In the genomic region with DNA sequence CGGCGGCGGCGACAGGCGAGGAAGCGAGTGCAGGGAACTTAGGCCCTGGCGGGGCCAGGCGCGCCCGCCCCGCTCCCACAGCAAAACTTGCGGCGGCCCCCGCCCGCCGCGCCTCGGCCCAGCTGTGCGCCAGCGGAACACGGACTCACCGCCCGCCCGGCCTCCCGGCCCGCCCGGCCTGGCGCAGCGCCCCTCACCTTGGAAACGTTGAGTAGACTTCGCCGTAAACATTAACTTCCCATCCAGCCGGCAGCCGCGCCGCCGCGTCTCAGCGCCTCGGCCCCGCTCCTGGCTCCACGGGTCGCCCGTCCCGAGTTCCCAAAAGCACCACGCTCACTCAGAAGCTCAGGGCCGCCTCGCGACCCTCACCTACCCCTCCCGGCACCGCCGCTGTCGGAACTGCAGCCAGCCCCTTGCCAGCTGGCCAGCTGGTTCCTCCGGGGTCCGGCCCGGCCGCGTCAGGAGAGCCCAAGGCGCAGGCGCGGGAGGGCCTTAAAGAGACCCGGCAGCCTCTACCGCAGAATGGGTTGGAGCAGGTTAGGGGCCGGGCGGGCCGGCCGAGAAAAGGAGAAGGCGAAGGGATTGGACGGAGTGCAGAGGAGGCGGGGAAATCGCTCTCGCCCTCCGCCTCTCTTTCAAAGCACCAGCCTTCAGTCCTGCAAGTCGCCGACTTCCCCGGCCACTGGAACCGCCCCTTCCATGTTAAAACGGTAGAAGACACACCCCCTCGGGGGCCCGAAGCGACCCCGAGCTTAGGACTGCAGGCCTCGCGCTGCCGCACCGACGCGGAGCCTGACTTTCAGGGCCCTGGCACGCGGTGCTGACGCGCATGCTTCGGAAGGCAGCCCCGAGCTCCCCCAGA, we compare ENCODE assay signal across 1 cellular context.
TF ChIP-seq lines count a peak whose summit lies in the region.

TSS of gene EVI5 (minus strand) at position 470 of the 862 bp plus-strand sequence. CDS start 48,562 bp downstream, outside the sequence.

TF ChIP-seq in GM12878, 131 proteins besides CTCF, POLR2A, EP300 and RAD21 (continued from another document and continues in another):
- TF ChIP-seq BCL3 (IDR thresholded peaks at IDR 0.05; ENCODE audit: borderline replicate concordance, insufficient read depth, low read depth, low read length, poor library complexity, severe bottlenecking) (no peak), RELA (IDR thresholded peaks at IDR 0.05; ENCODE audit: borderline replicate concordance, partially characterized antibody) (no peak), CREB1 (IDR thresholded peaks at IDR 0.05; ENCODE audit: low read depth) (peak; percentile 72), JUNB (IDR thresholded peaks at IDR 0.05) (no peak), SMAD5 (IDR thresholded peaks at IDR 0.05; ENCODE audit: low read depth) (no peak), TAF1 (IDR thresholded peaks at IDR 0.05; ENCODE audit: borderline replicate concordance, low read depth, low read length) (no peak), NFYA (IDR thresholded peaks at IDR 0.05; ENCODE audit: borderline replicate concordance, low read depth, low read length) (no peak), LARP7 (IDR thresholded peaks at IDR 0.05) (peak; percentile 82; the same call in 1 of the 2 replicates), CREM (IDR thresholded peaks at IDR 0.05; ENCODE audit: low read depth) (peak; percentile 68; the same call in 1 of the 2 replicates), CEBPB (IDR thresholded peaks at IDR 0.05; ENCODE audit: borderline replicate concordance in 1 of 2, low read depth in 2 of 2, low read length in 2 of 2) (no peak), DPF2 (IDR thresholded peaks at IDR 0.05) (peak; percentile 61), MLLT1 (IDR thresholded peaks at IDR 0.05) (0 out of 2 replicates have a peak, but pooled peaks have one; percentile 32), ATF7 (IDR thresholded peaks at IDR 0.05; ENCODE audit: low read depth) (no peak), NR2C1 (IDR thresholded peaks at IDR 0.05) (no peak), TCF3 (IDR thresholded peaks at IDR 0.05; ENCODE audit: borderline replicate concordance, insufficient read depth, low read depth, low read length) (0 out of 2 replicates have a peak, but pooled peaks have one; percentile 0), BACH1 (IDR thresholded peaks at IDR 0.05; ENCODE audit: borderline replicate concordance) (peak; percentile 29; the same call in 1 of the 2 replicates), TBL1XR1 (IDR thresholded peaks at IDR 0.05; ENCODE audit: low read depth, low read length) (no peak), BCLAF1 (IDR thresholded peaks at IDR 0.05) (no peak), ZSCAN29 (IDR thresholded peaks at IDR 0.05) (no peak), PAX5 (IDR thresholded peaks at IDR 0.05; ENCODE audit: borderline replicate concordance, low read depth, low read length) (no peak), ZNF24 (IDR thresholded peaks at IDR 0.05) (0 out of 2 replicates have a peak, but pooled peaks have one; percentile 24), ZNF687 (IDR thresholded peaks at IDR 0.05) (peak; percentile 91), TCF12 (IDR thresholded peaks at IDR 0.05; ENCODE audit: low read depth, low read length) (0 out of 2 replicates have a peak, but pooled peaks have one; percentile 15), ESRRA (IDR thresholded peaks at IDR 0.05; ENCODE audit: low read length) (no peak), HDGF (IDR thresholded peaks at IDR 0.05) (0 out of 2 replicates have a peak, but pooled peaks have one; percentile 45), POLR2AphosphoS5 (IDR thresholded peaks at IDR 0.05; ENCODE audit: low read length) (no peak), BCL11A (IDR thresholded peaks at IDR 0.05; ENCODE audit: low read depth, low read length) (no peak), YY1 (IDR thresholded peaks at IDR 0.05; ENCODE audit: low read depth, low read length) (0 out of 2 replicates have a peak, but pooled peaks have one; percentile 21), ASH2L (IDR thresholded peaks at IDR 0.05; ENCODE audit: borderline replicate concordance, low read depth) (0 out of 2 replicates have a peak, but pooled peaks have one; percentile 46), GATAD2B (conservative IDR thresholded peaks at IDR 0.05; ENCODE audit: low read depth) (peak; percentile 59), KLF5 (IDR thresholded peaks at IDR 0.05; ENCODE audit: partially characterized antibody) (peak; percentile 58), SMC3 (IDR thresholded peaks at IDR 0.05; ENCODE audit: borderline replicate concordance, low read length) (no peak), MAX (IDR thresholded peaks at IDR 0.05; ENCODE audit: low read depth, low read length) (peak; percentile 91), BHLHE40 (IDR thresholded peaks at IDR 0.05; ENCODE audit: borderline replicate concordance in 1 of 2, low read depth in 2 of 2, low read length in 1 of 2) (peak in 1 of 2 experiments; percentile 59; a peak in 2 of 4 replicates)
- TF ChIP-seq, protein P1, sequence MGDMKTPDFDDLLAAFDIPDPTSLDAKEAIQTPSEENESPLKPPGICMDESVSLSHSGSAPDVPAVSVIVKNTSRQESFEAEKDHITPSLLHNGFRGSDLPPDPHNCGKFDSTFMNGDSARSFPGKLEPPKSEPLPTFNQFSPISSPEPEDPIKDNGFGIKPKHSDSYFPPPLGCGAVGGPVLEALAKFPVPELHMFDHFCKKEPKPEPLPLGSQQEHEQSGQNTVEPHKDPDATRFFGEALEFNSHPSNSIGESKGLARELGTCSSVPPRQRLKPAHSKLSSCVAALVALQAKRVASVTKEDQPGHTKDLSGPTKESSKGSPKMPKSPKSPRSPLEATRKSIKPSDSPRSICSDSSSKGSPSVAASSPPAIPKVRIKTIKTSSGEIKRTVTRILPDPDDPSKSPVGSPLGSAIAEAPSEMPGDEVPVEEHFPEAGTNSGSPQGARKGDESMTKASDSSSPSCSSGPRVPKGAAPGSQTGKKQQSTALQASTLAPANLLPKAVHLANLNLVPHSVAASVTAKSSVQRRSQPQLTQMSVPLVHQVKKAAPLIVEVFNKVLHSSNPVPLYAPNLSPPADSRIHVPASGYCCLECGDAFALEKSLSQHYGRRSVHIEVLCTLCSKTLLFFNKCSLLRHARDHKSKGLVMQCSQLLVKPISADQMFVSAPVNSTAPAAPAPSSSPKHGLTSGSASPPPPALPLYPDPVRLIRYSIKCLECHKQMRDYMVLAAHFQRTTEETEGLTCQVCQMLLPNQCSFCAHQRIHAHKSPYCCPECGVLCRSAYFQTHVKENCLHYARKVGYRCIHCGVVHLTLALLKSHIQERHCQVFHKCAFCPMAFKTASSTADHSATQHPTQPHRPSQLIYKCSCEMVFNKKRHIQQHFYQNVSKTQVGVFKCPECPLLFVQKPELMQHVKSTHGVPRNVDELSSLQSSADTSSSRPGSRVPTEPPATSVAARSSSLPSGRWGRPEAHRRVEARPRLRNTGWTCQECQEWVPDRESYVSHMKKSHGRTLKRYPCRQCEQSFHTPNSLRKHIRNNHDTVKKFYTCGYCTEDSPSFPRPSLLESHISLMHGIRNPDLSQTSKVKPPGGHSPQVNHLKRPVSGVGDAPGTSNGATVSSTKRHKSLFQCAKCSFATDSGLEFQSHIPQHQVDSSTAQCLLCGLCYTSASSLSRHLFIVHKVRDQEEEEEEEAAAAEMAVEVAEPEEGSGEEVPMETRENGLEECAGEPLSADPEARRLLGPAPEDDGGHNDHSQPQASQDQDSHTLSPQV (IDR thresholded peaks at IDR 0.05): no peak
- TF ChIP-seq, protein P2, sequence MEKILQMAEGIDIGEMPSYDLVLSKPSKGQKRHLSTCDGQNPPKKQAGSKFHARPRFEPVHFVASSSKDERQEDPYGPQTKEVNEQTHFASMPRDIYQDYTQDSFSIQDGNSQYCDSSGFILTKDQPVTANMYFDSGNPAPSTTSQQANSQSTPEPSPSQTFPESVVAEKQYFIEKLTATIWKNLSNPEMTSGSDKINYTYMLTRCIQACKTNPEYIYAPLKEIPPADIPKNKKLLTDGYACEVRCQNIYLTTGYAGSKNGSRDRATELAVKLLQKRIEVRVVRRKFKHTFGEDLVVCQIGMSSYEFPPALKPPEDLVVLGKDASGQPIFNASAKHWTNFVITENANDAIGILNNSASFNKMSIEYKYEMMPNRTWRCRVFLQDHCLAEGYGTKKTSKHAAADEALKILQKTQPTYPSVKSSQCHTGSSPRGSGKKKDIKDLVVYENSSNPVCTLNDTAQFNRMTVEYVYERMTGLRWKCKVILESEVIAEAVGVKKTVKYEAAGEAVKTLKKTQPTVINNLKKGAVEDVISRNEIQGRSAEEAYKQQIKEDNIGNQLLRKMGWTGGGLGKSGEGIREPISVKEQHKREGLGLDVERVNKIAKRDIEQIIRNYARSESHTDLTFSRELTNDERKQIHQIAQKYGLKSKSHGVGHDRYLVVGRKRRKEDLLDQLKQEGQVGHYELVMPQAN (conservative IDR thresholded peaks at IDR 0.05): 0 out of 2 replicates have a peak, but pooled peaks have one; percentile 49
- TF ChIP-seq, protein P3, sequence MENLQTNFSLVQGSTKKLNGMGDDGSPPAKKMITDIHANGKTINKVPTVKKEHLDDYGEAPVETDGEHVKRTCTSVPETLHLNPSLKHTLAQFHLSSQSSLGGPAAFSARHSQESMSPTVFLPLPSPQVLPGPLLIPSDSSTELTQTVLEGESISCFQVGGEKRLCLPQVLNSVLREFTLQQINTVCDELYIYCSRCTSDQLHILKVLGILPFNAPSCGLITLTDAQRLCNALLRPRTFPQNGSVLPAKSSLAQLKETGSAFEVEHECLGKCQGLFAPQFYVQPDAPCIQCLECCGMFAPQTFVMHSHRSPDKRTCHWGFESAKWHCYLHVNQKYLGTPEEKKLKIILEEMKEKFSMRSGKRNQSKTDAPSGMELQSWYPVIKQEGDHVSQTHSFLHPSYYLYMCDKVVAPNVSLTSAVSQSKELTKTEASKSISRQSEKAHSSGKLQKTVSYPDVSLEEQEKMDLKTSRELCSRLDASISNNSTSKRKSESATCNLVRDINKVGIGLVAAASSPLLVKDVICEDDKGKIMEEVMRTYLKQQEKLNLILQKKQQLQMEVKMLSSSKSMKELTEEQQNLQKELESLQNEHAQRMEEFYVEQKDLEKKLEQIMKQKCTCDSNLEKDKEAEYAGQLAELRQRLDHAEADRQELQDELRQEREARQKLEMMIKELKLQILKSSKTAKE (IDR thresholded peaks at IDR 0.05; ENCODE audit: low read depth, poor library complexity, severe bottlenecking): no peak
